ENCODE assay signal across 9 cellular contexts in the genomic region with DNA sequence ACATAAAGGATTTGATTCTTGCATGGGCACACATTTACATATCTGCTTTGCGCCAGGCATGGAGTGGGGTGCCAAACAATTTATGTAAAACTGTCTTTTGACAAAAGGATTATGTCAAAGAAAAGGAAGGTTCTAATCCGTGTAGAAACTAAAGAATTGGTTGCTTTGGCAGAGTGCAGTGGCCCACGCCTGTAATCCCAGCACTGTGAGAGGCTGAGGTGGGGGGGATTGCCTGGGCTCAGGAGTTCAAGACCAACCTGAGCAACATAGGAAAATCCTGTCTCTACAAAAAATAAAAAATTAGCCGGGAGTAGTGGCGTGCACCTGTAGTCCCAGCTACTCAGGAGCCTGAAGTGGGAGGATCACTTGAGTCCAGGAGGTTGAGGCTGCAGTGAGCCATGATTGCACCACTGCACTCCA. TPM values are rescaled to one million over a fixed set of nuclear protein-coding genes. Genes with fewer than 3 reads are reported as not detected.
A peak's percentile ranks its signal among the peaks of the same experiment; 100 is the strongest.
DNase-seq lines count a peak whose midpoint lies in the region; ATAC-seq and TF ChIP-seq lines count a peak whose summit lies in the region.
"Had no signal": no experiment of that assay in that cellular context is flagged by ENCODE, and none has a peak within 500 bp of the region (broad histone marks: within the 10 kb centered on the region; RNA-seq: fewer than 3 reads in every experiment).

No MANE protein-coding gene starts in this region.

- no peaks in the 10 kb centered on the region for H3K9me3 Mint-ChIP-seq in activated T-cell treated with anti-CD3 and anti-CD28 coated beads, Interleukin-2, amount 50 U/mL, for 4 hours

- peak overlapping the region; percentile 94 for H3K4me3 Mint-ChIP-seq in activated T-cell treated with anti-CD3 and anti-CD28 coated beads, Interleukin-2, amount 50 U/mL, for 4 hours

- H3K9me3 ChIP-seq in adipocyte (ENCODE audit: control insufficient read depth, low read length) (no peaks in the 10 kb centered on the region), left lung (no peaks in the 10 kb centered on the region), thymus (ENCODE audit: control insufficient read depth) (no peaks in the 10 kb centered on the region)

- no peaks in the 10 kb centered on the region for H3K27me3 ChIP-seq in adipocyte (replicated peaks; ENCODE audit: control insufficient read depth, insufficient read depth, low read length)
- H3K27me3 ChIP-seq in left lung, result no peaks in the 10 kb centered on the region
- no peaks in the 10 kb centered on the region for H3K27me3 ChIP-seq in thymus (ENCODE audit: control insufficient read depth, insufficient read depth)

- H3K4me1 ChIP-seq in adipocyte (ENCODE audit: control insufficient read depth, insufficient read depth, low read length), result peaks cover 20% of the 10 kb centered on the region
- H3K4me1 ChIP-seq in left lung, result peaks cover 9 to 18% of the 10 kb centered on the region in 2 donors
- peaks cover 13% of the 10 kb centered on the region for H3K4me1 ChIP-seq in thymus (ENCODE audit: control insufficient read depth, insufficient read depth, low read length)

- H3K27ac ChIP-seq in left lung (peak overlapping the region; percentile 80 to 85), thymus (ENCODE audit: low read depth) (peak overlapping the region; percentile 93)

- 68% methylated on average over 5 of the region's 5 CpGs for WGBS in thymus

- DNase-seq in activated T-cell treated with anti-CD3 and anti-CD28 coated beads, Interleukin-2, amount 50 U/mL, for 4 hours, result no peak
- DNase-seq in activated T-cell treated with anti-CD3 and anti-CD28 coated beads for 4 hours (no peak), adipocyte (ENCODE audit: low read depth) (no peak), left lung (no peak), NCI-H1694 (lab: John Stamatoyannopoulos, UW) (no peak), HT-29 (ENCODE audit: low spot score) (no peak), NCI-H345 treated with DMSO at 0.1 percent for 48 hours (lab: John Stamatoyannopoulos, UW; ENCODE audit: unreplicated experiment) (no peak)
- DNase-seq: cerebellar nuclear complex had no signal

- peaks cover 13% of the 10 kb centered on the region for H3K36me3 Mint-ChIP-seq in activated T-cell treated with anti-CD3 and anti-CD28 coated beads, Interleukin-2, amount 50 U/mL, for 4 hours (ENCODE audit: insufficient read depth)

- H3K36me3 ChIP-seq in adipocyte (ENCODE audit: control insufficient read depth, insufficient read depth, low read length, severe bottlenecking) (peaks cover 6% of the 10 kb centered on the region), left lung (peaks cover 0 to 16% of the 10 kb centered on the region in 2 donors), thymus (ENCODE audit: control insufficient read depth, insufficient read depth) (peaks cover 20% of the 10 kb centered on the region)

- H3K4me3 ChIP-seq in adipocyte (ENCODE audit: low read length), result peak overlapping the region; percentile 95
- peak overlapping the region; percentile 84 to 85 for H3K4me3 ChIP-seq in left lung
- peak overlapping the region; percentile 90 for H3K4me3 ChIP-seq in thymus (ENCODE audit: low read length)

- peaks cover 53% of the 10 kb centered on the region for H3K4me1 Mint-ChIP-seq in activated T-cell treated with anti-CD3 and anti-CD28 coated beads, Interleukin-2, amount 50 U/mL, for 4 hours (ENCODE audit: low read depth)

- peak overlapping the region; percentile 94 for H3K9ac ChIP-seq in adipocyte (ENCODE audit: low read length)

- ATAC-seq in activated T-cell treated with anti-CD3 and anti-CD28 coated beads, Interleukin-2, amount 50 U/mL, for 4 hours, result no peak
- peak; percentile 2 for ATAC-seq in left lung

- intact Hi-C loops in left lung (cut with DNase I), result no loop called here

- H3K27me3 Mint-ChIP-seq in activated T-cell treated with anti-CD3 and anti-CD28 coated beads, Interleukin-2, amount 50 U/mL, for 4 hours (ENCODE audit: low read depth), result no peaks in the 10 kb centered on the region

- no peak for TF ChIP-seq CTCF in left lung (IDR thresholded peaks at IDR 0.05)

RNA-seq across cellular contexts. Expression of a gene that starts 1.1 kb away (rescaled TPM):
- total RNA-seq in activated T-cell treated with anti-CD3 and anti-CD28 coated beads, Interleukin-2, amount 50 U/mL, for 4 hours, result 10 to 100 TPM; 40.5 to 42.3 (median 41.8) TPM
- total RNA-seq in left lung, result 10 to 100 TPM; 24.9 to 26.7 TPM
- 41.7 TPM for polyA plus RNA-seq in thymus
- total RNA-seq in HT-29 (2014; rRNA removed; shearing (Covaris generic)), result 29.0 and 29.8 TPM in 2 replicates

RNA-seq across cellular contexts. Expression of a gene that starts 46.1 kb away (rescaled TPM):
- total RNA-seq in activated T-cell treated with anti-CD3 and anti-CD28 coated beads, Interleukin-2, amount 50 U/mL, for 4 hours, result 10 to 100 TPM; 35.6 to 62.7 (median 49.8) TPM
- 10 to 100 TPM; 12.7 to 21.3 TPM for total RNA-seq in left lung
- 26.9 TPM for polyA plus RNA-seq in thymus
- total RNA-seq in HT-29 (2014; rRNA removed; shearing (Covaris generic)), result 13.4 and 15.9 TPM in 2 replicates

RNA-seq across cellular contexts. Expression of a gene that starts 47.1 kb away (rescaled TPM):
- 10 to 100 TPM; 66.3 to 74.1 (median 73.7) TPM for total RNA-seq in activated T-cell treated with anti-CD3 and anti-CD28 coated beads, Interleukin-2, amount 50 U/mL, for 4 hours
- 10 to 100 TPM; 61.6 to 80.0 TPM for total RNA-seq in left lung
- polyA plus RNA-seq in thymus, result 63.7 TPM
- 45.6 and 69.6 TPM in 2 replicates for total RNA-seq in HT-29 (2014; rRNA removed; shearing (Covaris generic))
